20 cellular contexts compared by ENCODE assay signal in the genomic region with DNA sequence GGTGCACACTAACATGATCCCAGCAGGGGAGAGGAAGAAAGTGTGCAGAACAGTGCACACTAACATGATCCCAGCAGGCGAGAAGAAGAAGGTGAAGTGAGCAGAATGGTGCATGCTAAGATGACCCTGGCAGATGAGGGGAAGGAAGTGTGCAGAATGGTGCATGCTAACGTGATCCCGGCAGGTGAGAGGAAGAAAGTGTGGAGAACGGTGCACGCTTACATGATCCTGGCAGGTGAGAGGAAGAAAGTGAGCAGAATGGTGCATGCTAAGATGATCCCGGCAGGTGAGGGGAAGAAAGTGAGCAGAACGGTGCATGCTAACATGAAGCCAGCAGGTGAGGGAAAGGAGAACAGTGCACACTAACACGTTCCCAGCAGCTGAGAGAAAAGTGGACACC.
DNase-seq lines count a peak whose midpoint lies in the region; ATAC-seq, FAIRE-seq and TF ChIP-seq lines count a peak whose summit lies in the region.
"Had no signal": no experiment of that assay in that cellular context is flagged by ENCODE, and none has a peak within 500 bp of the region (broad histone marks: within the 10 kb centered on the region; RNA-seq: fewer than 3 reads in every experiment).

No MANE protein-coding gene starts in this region.

- no peak for ATAC-seq in Right ventricle myocardium superior (ENCODE audit: poor library complexity)
- ATAC-seq: K562 had no signal

- no peak for FAIRE-seq in kidney (lab: Jason Lieb, UNC)
- FAIRE-seq: A549, GM12892, K562 had no signal

- H3K27ac ChIP-seq in left ventricle myocardium inferior (replicated peaks) (no peak overlapping the region), WERI-Rb-1 (no peak overlapping the region), kidney (ENCODE audit: low read depth in 2 of 2, low read length in 2 of 2) (no peak overlapping the region)
- H3K27ac ChIP-seq: A549, RWPE1, SJSA1 had no signal

- H3K4me1 ChIP-seq in left ventricle myocardium inferior, result peaks cover 33% of the 10 kb centered on the region
- H3K4me1 ChIP-seq in kidney (ENCODE audit: control insufficient read depth in 1 of 2, insufficient read depth in 1 of 2, low read depth in 1 of 2, low read length in 2 of 2), result no peaks in the 10 kb centered on the region
- H3K4me1 ChIP-seq: SJSA1 had no signal

- H3K4me3 ChIP-seq in left ventricle myocardium inferior (no peak overlapping the region), WERI-Rb-1 (ENCODE audit: low read depth, low read length) (no peak overlapping the region), kidney (ENCODE audit: low read length in 2 of 2) (no peak overlapping the region)
- H3K4me3 ChIP-seq: A549, K562, SJSA1 had no signal

- H3K27me3 ChIP-seq in left ventricle myocardium inferior (ENCODE audit: low read depth) (no peaks in the 10 kb centered on the region), WERI-Rb-1 (ENCODE audit: insufficient read depth, low read depth, severe bottlenecking) (no peaks in the 10 kb centered on the region)
- H3K27me3 ChIP-seq: SJSA1 had no signal

- peak; percentile 6 for DNase-seq in Right ventricle myocardium superior
- DNase-seq in left ventricle myocardium inferior, result no peak
- peak; percentile 3 for DNase-seq in WERI-Rb-1
- DNase-seq in kidney, result peak; percentile 28
- no peak for DNase-seq in UCSD-AML1 (lab: John Stamatoyannopoulos, UW; ENCODE audit: unreplicated experiment)
- no peak for DNase-seq in DMS153 (lab: John Stamatoyannopoulos, UW)
- DNase-seq in GM19240 (ENCODE audit: insufficient read length, low spot score), result no peak
- DNase-seq: COR-L47, HCEC 1CT, MV-4-11, NCI-H1417, NCI-H1930, NCI-H2171 treated with DMSO at 0.1 percent for 48 hours, NCI-H748 treated with DMSO at 0.1 percent for 48 hours, OCI-M1 had no signal

- TF ChIP-seq CTCF in left ventricle myocardium inferior (IDR thresholded peaks at IDR 0.05; ENCODE audit: borderline replicate concordance), result no peak
- no peak for TF ChIP-seq CTCF in WERI-Rb-1 (IDR thresholded peaks at IDR 0.05; ENCODE audit: low read depth, low read length)
- no peak for TF ChIP-seq CTCF in kidney (IDR thresholded peaks at IDR 0.05; ENCODE audit: borderline replicate concordance, extremely low read depth, insufficient read depth)

- intact Hi-C loops in Right ventricle myocardium superior (cut with DNase I), result no loop called here
- intact Hi-C loops in left ventricle myocardium inferior (cut with micrococcal nuclease), result no loop called here
- intact Hi-C loops in kidney (cut with DNase I), result no loop called here

- H3K9ac ChIP-seq in kidney (ENCODE audit: low read length in 2 of 2), result no peak overlapping the region

- H3K36me3 ChIP-seq in left ventricle myocardium inferior (no peaks in the 10 kb centered on the region), WERI-Rb-1 (no peaks in the 10 kb centered on the region), kidney (ENCODE audit: control insufficient read depth in 1 of 2, insufficient read depth in 2 of 2, low read length in 2 of 2) (no peaks in the 10 kb centered on the region)
- H3K36me3 ChIP-seq: SJSA1 had no signal

- H3K9me3 ChIP-seq in left ventricle myocardium inferior (replicated peaks), result no peaks in the 10 kb centered on the region
- H3K9me3 ChIP-seq in WERI-Rb-1 (ENCODE audit: severe bottlenecking), result no peaks in the 10 kb centered on the region
- H3K9me3 ChIP-seq in kidney (ENCODE audit: control insufficient read depth in 1 of 2, low read length in 2 of 2), result no peaks in the 10 kb centered on the region
- H3K9me3 ChIP-seq: A549, SJSA1 had no signal

Comparison
In these comparisons a context has a peak if more than half of its experiments do, and no peak if none do; other contexts are left out.
1. DNase-seq: peak in Right ventricle myocardium superior (single experiment), WERI-Rb-1 (single experiment) and kidney (single experiment); none in left ventricle myocardium inferior (single experiment), UCSD-AML1 (single experiment), DMS153 (single experiment) and GM19240 (single experiment).